Comparison of ENCODE assay signal across 21 cellular contexts in the genomic region with DNA sequence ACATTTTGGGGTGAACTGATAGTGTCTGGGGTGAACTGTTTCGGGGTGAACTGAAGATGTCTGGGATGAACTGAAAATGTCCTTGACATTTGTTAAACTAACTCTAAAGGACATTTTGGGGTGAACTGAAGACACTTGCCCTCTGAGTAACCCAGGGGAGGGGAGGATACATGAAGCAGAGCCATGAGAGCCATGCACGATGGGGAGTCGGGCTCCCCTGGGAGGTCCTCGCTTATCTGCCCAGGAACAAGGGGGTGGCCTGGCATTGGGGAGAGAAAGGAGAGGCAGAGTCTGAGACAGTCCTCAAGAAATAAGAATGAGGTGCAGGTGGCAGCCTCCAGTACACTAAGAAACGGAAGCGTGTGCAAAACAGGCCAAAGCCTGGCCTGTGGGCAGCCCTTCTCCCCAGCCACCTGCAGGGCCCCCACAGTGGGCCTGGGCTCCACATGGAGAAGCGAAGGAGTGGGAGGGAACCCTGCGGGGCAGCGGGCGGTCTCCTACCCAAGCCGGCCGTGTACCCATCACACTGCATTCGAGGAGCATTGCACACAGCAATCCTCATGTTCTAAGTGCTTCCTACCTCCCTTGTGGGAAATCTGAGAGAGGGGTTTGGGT. TPM values are rescaled to one million over a fixed set of nuclear protein-coding genes. Genes with fewer than 3 reads are reported as not detected.
DNase-seq lines count a peak whose midpoint lies in the region; ATAC-seq and TF ChIP-seq lines count a peak whose summit lies in the region.
"Had no signal": no experiment of that assay in that cellular context is flagged by ENCODE, and none has a peak within 500 bp of the region (broad histone marks: within the 10 kb centered on the region; RNA-seq: fewer than 3 reads in every experiment).

No MANE protein-coding gene starts in this region.

- H3K9me2 ChIP-seq in GM23338 (ENCODE audit: insufficient read depth): no peaks in the 10 kb centered on the region

- peak overlapping the region; percentile 16 for H3K27ac Mint-ChIP-seq in stimulated activated memory B cell treated with anti-CD40 and anti-IgM and Interleukin-4, amounts not matched to agents 10 μg/mL and 1 μg/mL and 100 μg/mL, for 72 hours
- H3K27ac Mint-ChIP-seq in type B pancreatic cell (no peak overlapping the region), GM23338 (no peak overlapping the region)
- H3K27ac Mint-ChIP-seq: CD14-positive monocyte had no signal

- ATAC-seq in heart right ventricle (no peak), left colon (no peak), GM21515 (IDR thresholded peaks at IDR 0.05; ENCODE audit: unreplicated experiment) (no peak), GM23338 (no peak)
- no peak for ATAC-seq in stimulated activated memory B cell treated with anti-CD40 and anti-IgM and Interleukin-4, amounts not matched to agents 10 μg/mL and 1 μg/mL and 100 μg/mL, for 72 hours
- ATAC-seq: A549 had no signal

- H3K27me3 Mint-ChIP-seq in stimulated activated memory B cell treated with anti-CD40 and anti-IgM and Interleukin-4, amounts not matched to agents 10 μg/mL and 1 μg/mL and 100 μg/mL, for 72 hours: peaks cover 13% of the 10 kb centered on the region
- H3K27me3 Mint-ChIP-seq in type B pancreatic cell (no peaks in the 10 kb centered on the region), GM23338 (ENCODE audit: insufficient read depth, low read depth, poor library complexity) (peaks cover 6% of the 10 kb centered on the region)

- H3K27ac ChIP-seq in heart right ventricle (no peak overlapping the region), OCI-LY3 (ENCODE audit: low read length) (no peak overlapping the region; the same call in 1 of the 2 replicates), GM23338 (ENCODE audit: low read depth) (no peak overlapping the region)
- H3K27ac ChIP-seq: A549 had no signal

- no peak overlapping the region; the same call in 1 of the 2 replicates for H3K9ac ChIP-seq in OCI-LY3 (ENCODE audit: low read length)

- H3K9me3 ChIP-seq in heart right ventricle (no peaks in the 10 kb centered on the region), OCI-LY3 (ENCODE audit: insufficient read depth, low read length) (no peaks in the 10 kb centered on the region)
- H3K9me3 ChIP-seq: A549, MG63 had no signal

- H3K9me3 Mint-ChIP-seq in stimulated activated memory B cell treated with anti-CD40 and anti-IgM and Interleukin-4, amounts not matched to agents 10 μg/mL and 1 μg/mL and 100 μg/mL, for 72 hours: no peaks in the 10 kb centered on the region
- H3K9me3 Mint-ChIP-seq in type B pancreatic cell (no peaks in the 10 kb centered on the region), GM23338 (no peaks in the 10 kb centered on the region)

- H3K4me1 ChIP-seq in heart right ventricle (peaks cover 0 to 18% (median 4%) of the 10 kb centered on the region in 9 donors), OCI-LY3 (ENCODE audit: low read length) (peaks cover 88% of the 10 kb centered on the region), GM23338 (ENCODE audit: insufficient read depth) (peaks cover 7% of the 10 kb centered on the region)

- H3K27me3 ChIP-seq in heart right ventricle (no peaks in the 10 kb centered on the region), OCI-LY3 (ENCODE audit: low read depth, low read length) (no peaks in the 10 kb centered on the region), GM23338 (ENCODE audit: insufficient read depth) (no peaks in the 10 kb centered on the region)
- H3K27me3 ChIP-seq: MG63 had no signal

- H3K4me3 Mint-ChIP-seq in stimulated activated memory B cell treated with anti-CD40 and anti-IgM and Interleukin-4, amounts not matched to agents 10 μg/mL and 1 μg/mL and 100 μg/mL, for 72 hours: no peak overlapping the region
- H3K4me3 Mint-ChIP-seq in type B pancreatic cell (no peak overlapping the region), GM23338 (no peak overlapping the region)
- H3K4me3 Mint-ChIP-seq: CD14-positive monocyte had no signal

- peaks cover 74% of the 10 kb centered on the region for H3K4me1 Mint-ChIP-seq in stimulated activated memory B cell treated with anti-CD40 and anti-IgM and Interleukin-4, amounts not matched to agents 10 μg/mL and 1 μg/mL and 100 μg/mL, for 72 hours
- peaks cover 25% of the 10 kb centered on the region for H3K4me1 Mint-ChIP-seq in type B pancreatic cell (ENCODE audit: unreplicated experiment)
- peaks cover 26% of the 10 kb centered on the region for H3K4me1 Mint-ChIP-seq in GM23338

- peak; percentile 61 for DNase-seq in cardiac septum (ENCODE audit: low spot score)
- DNase-seq in heart right ventricle: no peak
- DNase-seq in left colon: peak; percentile 3 to 23
- DNase-seq in type B pancreatic cell (ENCODE audit: extremely low spot score, unreplicated experiment): no peak
- no peak for DNase-seq in GM23338 (ENCODE audit: low spot score)
- DNase-seq: COR-L47, DMS153, EL, H7, IMR-90, Karpas-422, MG63, NCI-H1092 treated with DMSO at 0.1 percent for 48 hours, NCI-H1694, NCI-H446, NCI-H748 treated with DMSO at 0.1 percent for 48 hours had no signal

- no peaks in the 10 kb centered on the region for H3K36me3 Mint-ChIP-seq in stimulated activated memory B cell treated with anti-CD40 and anti-IgM and Interleukin-4, amounts not matched to agents 10 μg/mL and 1 μg/mL and 100 μg/mL, for 72 hours
- H3K36me3 Mint-ChIP-seq in type B pancreatic cell (no peaks in the 10 kb centered on the region), GM23338 (ENCODE audit: low read depth) (no peaks in the 10 kb centered on the region)
- H3K36me3 Mint-ChIP-seq: CD14-positive monocyte had no signal

- H3K4me2 ChIP-seq in OCI-LY3 (ENCODE audit: low read length) (peak overlapping the region; percentile 44), GM23338 (no peak overlapping the region)
- H3K4me2 ChIP-seq: A549 had no signal

- H2AFZ ChIP-seq in OCI-LY3 (ENCODE audit: low read depth, low read length) (no peak overlapping the region; the same call in 1 of the 2 replicates), GM23338 (no peak overlapping the region)

- TF ChIP-seq CTCF in heart right ventricle (IDR thresholded peaks at IDR 0.05): no peak
- no peak for TF ChIP-seq CTCF in OCI-LY3 (IDR thresholded peaks at IDR 0.05; ENCODE audit: low read depth, low read length)
- no peak for TF ChIP-seq CTCF in type B pancreatic cell (conservative IDR thresholded peaks at IDR 0.05)
- TF ChIP-seq CTCF in GM23338 (conservative IDR thresholded peaks at IDR 0.05; ENCODE audit: low read depth in 2 of 2): no peak

- H3K4me3 ChIP-seq in heart right ventricle: no peak overlapping the region
- no peak overlapping the region for H3K4me3 ChIP-seq in OCI-LY3 (ENCODE audit: low read length)
- H3K4me3 ChIP-seq in GM23338: no peak overlapping the region
- H3K4me3 ChIP-seq: A549, MG63 had no signal

- H3K79me2 ChIP-seq in OCI-LY3 (ENCODE audit: low read length): no peaks in the 10 kb centered on the region
- no peaks in the 10 kb centered on the region for H3K79me2 ChIP-seq in GM23338 (replicated peaks; ENCODE audit: insufficient read depth)

- intact Hi-C loops in cardiac septum (cut with DNase I) (no loop called here), heart right ventricle (cut with DNase I) (no loop called here), left colon (cut with DNase I, micrococcal nuclease) (no loop called here)

- H4K20me1 ChIP-seq in OCI-LY3 (ENCODE audit: insufficient read depth, low read length) (no peaks in the 10 kb centered on the region), GM23338 (replicated peaks; ENCODE audit: insufficient read depth) (no peaks in the 10 kb centered on the region)

- H3K36me3 ChIP-seq in heart right ventricle: no peaks in the 10 kb centered on the region
- H3K36me3 ChIP-seq in OCI-LY3 (replicated peaks; ENCODE audit: low read depth, low read length): no peaks in the 10 kb centered on the region
- no peaks in the 10 kb centered on the region for H3K36me3 ChIP-seq in GM23338 (ENCODE audit: insufficient read depth)
- H3K36me3 ChIP-seq: MG63 had no signal

- no peaks in the 10 kb centered on the region for H3F3A ChIP-seq in GM23338 (replicated peaks; ENCODE audit: low read depth)

- 89 to 91% methylated on average over 13 of the region's 13 CpGs for WGBS in heart right ventricle, 2 donors

TF ChIP-seq in GM23338, 12 proteins besides CTCF, POLR2A, EP300 and RAD21 (continues in another document):
- TF ChIP-seq EZH2phosphoT487 (IDR thresholded peaks at IDR 0.05; ENCODE audit: unreplicated experiment) (no peak), CREB1 (CRISPR knock-in tag; IDR thresholded peaks at IDR 0.05; ENCODE audit: low read depth) (no peak)

RNA-seq across cellular contexts. Expression of gene RSPH1, which starts 24.2 kb away (rescaled TPM):
- total RNA-seq in cardiac septum: not detected
- under 1 TPM in 2 of 10 donors, not detected in 8; 0.20 to 0.36 TPM for total RNA-seq in heart right ventricle
- polyA plus RNA-seq in heart right ventricle: under 1 TPM in 1 of 2 donors, not detected in 1; 0.06 TPM
- total RNA-seq in left colon: 1 to 10 TPM; 3.3 to 7.4 TPM
- total RNA-seq in type B pancreatic cell (ENCODE audit: low replicate concordance): 2.1 and 5.2 TPM in 2 replicates
- 0.12 TPM in 1 of 2 replicates, not detected in the other for total RNA-seq in GM23338 (2014; rRNA removed; shearing (Covaris generic))
- polyA plus RNA-seq in GM23338 (2016; fragmentation: Nextera tagmentation; extraction: Ambion mirVana): 0.23 and 1.4 TPM in 2 replicates
- total RNA-seq: H7, IMR-90 had no signal
- polyA plus RNA-seq: CD14-positive monocyte, IMR-90 had no signal

RNA-seq across cellular contexts. Expression of gene SLC37A1, which starts 41.8 kb away (rescaled TPM):
- total RNA-seq in cardiac septum (6.7 TPM), heart right ventricle (10 to 100 TPM in 1 of 10 donors, 1 to 10 TPM in 9; 3.7 to 13.2 (median 5.7) TPM), left colon (100 to 1,000 TPM in 1 of 2 donors, 10 to 100 TPM in 1; 63.5 to 171 TPM), type B pancreatic cell (ENCODE audit: low replicate concordance) (24.8 and 44.2 TPM in 2 replicates)
- polyA plus RNA-seq in heart right ventricle (1 to 10 TPM; 1.8 to 2.6 TPM), GM23338 (2016; fragmentation: Nextera tagmentation; extraction: Ambion mirVana) (11.0 and 14.0 TPM in 2 replicates)
- total RNA-seq in GM23338 (2014; rRNA removed; shearing (Covaris generic)): 25.2 and 30.3 TPM in 2 replicates

Comparison
In these comparisons a context has a peak if more than half of its experiments do, and no peak if none do; other contexts are left out.
1. DNase-seq: peak in cardiac septum (single experiment) and left colon (2 of 2); none in heart right ventricle (0 of 2), type B pancreatic cell (single experiment) and GM23338 (single experiment).